8 cellular contexts compared by ENCODE assay signal in genomic region chr17:45585037-45585437, GRCh38.
DNase-seq lines count a peak whose midpoint lies in the region; ATAC-seq and TF ChIP-seq lines count a peak whose summit lies in the region.
"Not testable (repeated sequence)": the region's sequence is repeated elsewhere in the genome, so short reads cannot be mapped to it uniquely, and the experiment has no call there.

No MANE protein-coding gene starts in this region.

- 0% methylated on average over 32 to 38 of the region's 40 CpGs for WGBS in heart right ventricle, 2 donors

- not testable (repeated sequence) for H3K27me3 ChIP-seq in WERI-Rb-1 (ENCODE audit: insufficient read depth, low read depth, severe bottlenecking); heart right ventricle

- H3K36me3 Mint-ChIP-seq in stimulated activated effector memory CD8-positive, alpha-beta T cell treated with anti-CD3 and anti-CD28 coated beads, Interleukin-12 subunit alpha, Interleukin-12 subunit beta, amount 100 ng/mL, for 72 hours: peaks cover 37% of the 10 kb centered on the region

- H3K9me3 ChIP-seq in WERI-Rb-1 (ENCODE audit: severe bottlenecking); heart right ventricle: not testable (repeated sequence)

- H3K9me3 Mint-ChIP-seq in stimulated activated effector memory CD8-positive, alpha-beta T cell treated with anti-CD3 and anti-CD28 coated beads, Interleukin-12 subunit alpha, Interleukin-12 subunit beta, amount 100 ng/mL, for 72 hours: not testable (repeated sequence)

- peak; percentile 69 for ATAC-seq in GM21529 (IDR thresholded peaks at IDR 0.05; ENCODE audit: unreplicated experiment)
- peak; percentile 53 for ATAC-seq in HG03571 (IDR thresholded peaks at IDR 0.05; ENCODE audit: unreplicated experiment)
- peak; percentile 89 to 92 (median 90) for ATAC-seq in heart right ventricle
- peak; percentile 46 for ATAC-seq in omental fat pad (ENCODE audit: low FRiP score)
- peak; percentile 86 for ATAC-seq in stimulated activated effector memory CD8-positive, alpha-beta T cell treated with anti-CD3 and anti-CD28 coated beads, Interleukin-12 subunit alpha, Interleukin-12 subunit beta, amount 100 ng/mL, for 72 hours

- DNase-seq in EL (peak; percentile 88), WERI-Rb-1 (peak; percentile 90), astrocyte of the spinal cord (ENCODE audit: low read depth, low spot score) (peak; percentile 73), heart right ventricle (peak; percentile 74 to 83), omental fat pad (ENCODE audit: low spot score) (peak; percentile 85)
- DNase-seq in stimulated activated effector memory CD8-positive, alpha-beta T cell treated with anti-CD3 and anti-CD28 coated beads, Interleukin-12 subunit alpha, Interleukin-12 subunit beta, amount 100 ng/mL, for 72 hours (ENCODE audit: low spot score in 2 of 2): peak in 1 of 2 donors; percentile 88

- H3K4me3 Mint-ChIP-seq in stimulated activated effector memory CD8-positive, alpha-beta T cell treated with anti-CD3 and anti-CD28 coated beads, Interleukin-12 subunit alpha, Interleukin-12 subunit beta, amount 100 ng/mL, for 72 hours: peak overlapping the region; percentile 92

- in situ Hi-C loops in astrocyte of the spinal cord (cut with HindIII; ENCODE audit: low sequenced_read_pairs): not testable (repeated sequence)

- H3K4me1 Mint-ChIP-seq in stimulated activated effector memory CD8-positive, alpha-beta T cell treated with anti-CD3 and anti-CD28 coated beads, Interleukin-12 subunit alpha, Interleukin-12 subunit beta, amount 100 ng/mL, for 72 hours: peaks cover 28% of the 10 kb centered on the region

- H3K4me1 ChIP-seq in heart right ventricle: peaks cover 0 to 23% (median 14%) of the 10 kb centered on the region in 9 donors

- H3K4me3 ChIP-seq in WERI-Rb-1 (ENCODE audit: low read depth, low read length) (peak overlapping the region; percentile 81), astrocyte of the spinal cord (ENCODE audit: low read depth, low read length) (peak overlapping the region; percentile 54), heart right ventricle (peak overlapping the region; percentile 58 to 93 (median 76))

- H3K27ac Mint-ChIP-seq in stimulated activated effector memory CD8-positive, alpha-beta T cell treated with anti-CD3 and anti-CD28 coated beads, Interleukin-12 subunit alpha, Interleukin-12 subunit beta, amount 100 ng/mL, for 72 hours: peak overlapping the region; percentile 95

- peak; percentile 49 for TF ChIP-seq CTCF in WERI-Rb-1 (IDR thresholded peaks at IDR 0.05; ENCODE audit: low read depth, low read length)
- not testable (repeated sequence) for TF ChIP-seq CTCF in astrocyte of the spinal cord (IDR thresholded peaks at IDR 0.05; ENCODE audit: low read depth, low read length); omental fat pad (IDR thresholded peaks at IDR 0.05)
- TF ChIP-seq CTCF in heart right ventricle (IDR thresholded peaks at IDR 0.05): peak in 6 of 9 donors; percentile 7 to 29 (median 24)

- H3K27ac ChIP-seq in WERI-Rb-1: peak overlapping the region; percentile 98
- peak overlapping the region; percentile 63 to 93 (median 81) for H3K27ac ChIP-seq in heart right ventricle

- intact Hi-C loops in heart right ventricle (cut with DNase I): loop anchor here in 2 of 10 donors (5.0 kb wide), 1 partner anchor 677 kb away; no protein-coding TSS in a partner anchor

- H3K36me3 ChIP-seq in WERI-Rb-1 (peaks cover 23% of the 10 kb centered on the region), heart right ventricle (peaks cover 0 to 20% (median 0%) of the 10 kb centered on the region in 9 donors)
